9 cellular contexts compared by ENCODE assay signal in the genomic region with DNA sequence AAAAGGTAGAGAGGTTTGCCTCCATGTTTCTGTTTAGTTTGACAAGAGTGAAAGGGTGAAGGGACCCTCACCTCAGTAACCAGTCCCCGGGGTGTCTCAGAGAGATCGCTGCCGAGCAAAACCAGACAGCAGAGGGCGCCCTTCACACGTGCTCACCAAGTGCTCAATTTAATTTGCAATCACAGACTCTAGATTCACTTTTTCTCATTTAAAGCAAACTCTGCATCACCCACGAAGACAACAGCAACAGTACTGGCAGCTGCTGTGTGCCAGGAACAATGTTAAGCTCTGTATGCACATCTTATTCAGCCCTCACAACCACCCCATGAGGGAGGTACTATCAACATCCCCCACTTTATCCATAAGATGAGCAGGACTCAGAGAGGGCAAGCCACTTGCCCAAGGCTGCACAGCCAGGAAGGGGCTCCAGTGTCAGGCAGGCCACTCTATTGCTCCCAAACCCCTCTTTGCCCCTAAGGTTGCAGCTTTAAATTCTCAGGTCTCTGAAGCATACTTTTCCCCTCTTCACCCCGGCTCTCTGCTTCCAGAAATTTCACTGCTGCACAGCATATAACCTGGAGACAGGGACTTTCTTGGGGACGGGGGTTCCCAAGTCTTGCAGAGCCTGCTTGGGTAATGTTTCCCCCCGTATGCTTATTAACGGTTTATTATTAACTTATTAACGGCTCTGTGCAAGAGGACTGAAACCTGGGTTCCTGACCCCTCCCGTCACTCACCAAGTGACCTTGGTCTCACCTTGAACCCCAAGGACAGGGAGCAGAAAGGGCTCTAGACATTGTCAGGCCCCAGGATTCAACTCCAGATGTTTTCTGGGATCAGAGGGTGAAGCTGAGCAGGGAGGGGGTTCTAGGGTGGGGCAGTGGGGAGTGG.
DNase-seq lines count a peak whose midpoint lies in the region; ATAC-seq and TF ChIP-seq lines count a peak whose summit lies in the region.
"Had no signal": no experiment of that assay in that cellular context is flagged by ENCODE, and none has a peak within 500 bp of the region (broad histone marks: within the 10 kb centered on the region; RNA-seq: fewer than 3 reads in every experiment).

No MANE protein-coding gene starts in this region.

- POLR2A ChIA-PET in A673 (lab: Charles Lee; ENCODE audit: low non-redundant PET), result no interaction called here

- TF ChIP-seq CTCF in A673 (conservative IDR thresholded peaks at IDR 0.05; ENCODE audit: low read depth, low read length), result peak; percentile 94

- no peaks in the 10 kb centered on the region for H3K9me3 ChIP-seq in A673 (ENCODE audit: low read depth, low read length, poor library complexity, severe bottlenecking)

- no peaks in the 10 kb centered on the region for H3K27me3 ChIP-seq in A673 (replicated peaks; ENCODE audit: insufficient read depth, low read depth, low read length, poor library complexity)

- H3K4me3 ChIP-seq in A673 (ENCODE audit: low read depth, low read length, poor library complexity, severe bottlenecking), result no peak overlapping the region
- H3K4me3 ChIP-seq: skin epidermis had no signal

- H3K27ac ChIP-seq in A673 (ENCODE audit: low read depth, low read length, poor library complexity, severe bottlenecking), result no peak overlapping the region
- H3K27ac ChIP-seq: skin epidermis had no signal

- no peaks in the 10 kb centered on the region for H3K4me1 ChIP-seq in A673 (ENCODE audit: insufficient read depth, low read length, poor library complexity, severe bottlenecking)

- no peaks in the 10 kb centered on the region for H3K36me3 ChIP-seq in A673 (ENCODE audit: insufficient read depth, low read length, poor library complexity, severe bottlenecking)

- CTCF ChIA-PET in A673 (lab: Charles Lee), result interaction anchor here (0.5 to 1.1 kb wide), 3 partner anchors 100 to 404 kb away, joined by 3 to 7 read pairs (median 3); no protein-coding TSS in a partner anchor

- DNase-seq in A673 (ENCODE audit: low spot score) (peak; percentile 79), NCI-H226 (peak; percentile 32), cerebellar cortex (ENCODE audit: low spot score) (peak; percentile 52), left lobe of liver (ENCODE audit: low spot score) (peak; percentile 73)
- peak; percentile 80 for DNase-seq in activated CD4-positive, CD25-positive, alpha-beta regulatory T cell treated with anti-CD3 and anti-CD28 coated beads, Interleukin-2, amount 50 U/mL, for 72 hours
- peak; percentile 61 to 73 for DNase-seq in stimulated activated CD4-positive, alpha-beta T cell treated with anti-CD3 and anti-CD28 coated beads, Interleukin-4, amount 100 ng/mL, for 4 hours

- intact Hi-C loops in A673 (cut with micrococcal nuclease; ENCODE audit: unreplicated experiment), result loop anchor here (1.0 to 5.0 kb wide), 3 partner anchors 105 to 407 kb away; no protein-coding TSS in a partner anchor

- ATAC-seq in GM18868 (IDR thresholded peaks at IDR 0.05; ENCODE audit: unreplicated experiment) (peak; percentile 46), left lobe of liver (peak; percentile 87), GM18517 (IDR thresholded peaks at IDR 0.05; ENCODE audit: unreplicated experiment) (no peak)

- no TSS peak for BruUV-seq in A673 (replicated peaks; lab: Mats Ljungman, UMichigan)
